Comparison of ENCODE assay signal across 10 cellular contexts in genomic region chr7:24755541-24756416, GRCh38. TPM values are rescaled to one million over a fixed set of nuclear protein-coding genes. Genes with fewer than 3 reads are reported as not detected.
DNase-seq lines count a peak whose midpoint lies in the region; ATAC-seq and TF ChIP-seq lines count a peak whose summit lies in the region.
"Had no signal": no experiment of that assay in that cellular context is flagged by ENCODE, and none has a peak within 500 bp of the region (broad histone marks: within the 10 kb centered on the region; RNA-seq: fewer than 3 reads in every experiment).

No MANE protein-coding gene starts in this region.

- no peaks in the 10 kb centered on the region for H3K4me1 ChIP-seq in colonic mucosa

- H3K36me3 ChIP-seq in kidney epithelial cell (ENCODE audit: control insufficient read depth, insufficient read depth, low read length) = no peaks in the 10 kb centered on the region
- H3K36me3 ChIP-seq in colonic mucosa = no peaks in the 10 kb centered on the region
- H3K36me3 ChIP-seq: neutrophil had no signal

- H3K9me3 ChIP-seq in colonic mucosa = no peaks in the 10 kb centered on the region
- H3K9me3 ChIP-seq: neutrophil had no signal

- DNase-seq in ELR (ENCODE audit: low read depth) (peak; percentile 95), kidney epithelial cell (ENCODE audit: low read depth) (peak; percentile 78), colonic mucosa (no peak), NCI-H128 (lab: John Stamatoyannopoulos, UW; ENCODE audit: unreplicated experiment) (no peak)
- peak; percentile 36 to 51 for DNase-seq in activated T-cell treated with anti-CD3 and anti-CD28 coated beads, Interleukin-2, amount 50 U/mL, for 48 hours
- no peak for DNase-seq in activated effector memory CD4-positive, alpha-beta T cell treated with anti-CD3 and anti-CD28 coated beads, Interleukin-2, amount 50 U/mL, for 16 hours

- H3K27me3 ChIP-seq in kidney epithelial cell (ENCODE audit: control insufficient read depth, insufficient read depth, low read length) (no peaks in the 10 kb centered on the region), colonic mucosa (peaks cover 25% of the 10 kb centered on the region)

- no peak overlapping the region for H3K9ac ChIP-seq in colonic mucosa (ENCODE audit: low read depth in 2 of 2, low read length in 2 of 2)

- H3K4me3 ChIP-seq in kidney epithelial cell (ENCODE audit: low read depth, low read length) = no peak overlapping the region
- H3K4me3 ChIP-seq in colonic mucosa = no peak overlapping the region

- intact Hi-C loops in colonic mucosa (cut with DNase I) = no loop called here

- no peak overlapping the region for H3K27ac ChIP-seq in colonic mucosa
- H3K27ac ChIP-seq: neutrophil, SK-N-MC had no signal

- peak; percentile 68 for ATAC-seq in GM21381 (IDR thresholded peaks at IDR 0.05; ENCODE audit: unreplicated experiment)
- peak; percentile 55 for ATAC-seq in HG03469 (IDR thresholded peaks at IDR 0.05; ENCODE audit: unreplicated experiment)

- TF ChIP-seq CTCF in kidney epithelial cell (IDR thresholded peaks at IDR 0.05; ENCODE audit: insufficient read depth, low read length, poor library complexity, severe bottlenecking) (no peak), colonic mucosa (IDR thresholded peaks at IDR 0.05) (no peak)

RNA-seq across cellular contexts. Expression of gene GSDME, which starts 1.5 kb away (rescaled TPM):
- total RNA-seq in kidney epithelial cell (72.3 and 84.8 TPM in 2 replicates), colonic mucosa (1 to 10 TPM in 1 of 2 donors, under 1 TPM in 1; 0.62 to 1.0 TPM)

Comparison
In these comparisons a context has a peak if more than half of its experiments do, and no peak if none do; other contexts are left out.
1. DNase-seq: peak in ELR (single experiment), activated T-cell treated with anti-CD3 and anti-CD28 coated beads, Interleukin-2, amount 50 U/mL, for 48 hours (2 of 2) and kidney epithelial cell (single experiment); none in colonic mucosa (single experiment), NCI-H128 (single experiment) and activated effector memory CD4-positive, alpha-beta T cell treated with anti-CD3 and anti-CD28 coated beads, Interleukin-2, amount 50 U/mL, for 16 hours (single experiment).
2. RNA of gene GSDME, which starts 1.5 kb away (total RNA-seq): 72.3 to 84.8 TPM in kidney epithelial cell; 0.62 to 1.0 TPM in colonic mucosa; every median in the first group is over 10 times any median in the second.